ENCODE assay signal across 9 cellular contexts in genomic region chr11:119205080-119205479, GRCh38. TPM values are rescaled to one million over a fixed set of nuclear protein-coding genes. Genes with fewer than 3 reads are reported as not detected.
DNase-seq lines count a peak whose midpoint lies in the region; ATAC-seq and TF ChIP-seq lines count a peak whose summit lies in the region.
"Had no signal": no experiment of that assay in that cellular context is flagged by ENCODE, and none has a peak within 500 bp of the region (broad histone marks: within the 10 kb centered on the region; RNA-seq: fewer than 3 reads in every experiment).

No MANE protein-coding gene starts in this region.

- ATAC-seq in natural killer cell treated with Interleukin-12 subunit alpha and Interleukin-12 subunit beta and Interleukin-15 and Interleukin-18, amount 100 ng/mL, for 72 hours: no peak
- no peak for ATAC-seq in GM18867 (IDR thresholded peaks at IDR 0.05; ENCODE audit: unreplicated experiment)
- no peak for ATAC-seq in GM19395 (IDR thresholded peaks at IDR 0.05; ENCODE audit: unreplicated experiment)

- no peaks in the 10 kb centered on the region for H3K9me3 ChIP-seq in KOPT-K1 (ENCODE audit: insufficient read depth, low read length, poor library complexity, severe bottlenecking)
- H3K9me3 ChIP-seq: SJSA1 had no signal

- H3K36me3 Mint-ChIP-seq in brain: no peaks in the 10 kb centered on the region
- H3K36me3 Mint-ChIP-seq in natural killer cell treated with Interleukin-12 subunit alpha and Interleukin-12 subunit beta and Interleukin-15 and Interleukin-18, amount 100 ng/mL, for 72 hours: no peaks in the 10 kb centered on the region

- TF ChIP-seq CTCF in brain (conservative IDR thresholded peaks at IDR 0.05): no peak

- peak overlapping the region in 4 of 5 experiments; percentile 10 to 74 (median 61) for H3K27ac Mint-ChIP-seq in brain
- peak overlapping the region; percentile 16 to 92 for H3K27ac Mint-ChIP-seq in natural killer cell treated with Interleukin-12 subunit alpha and Interleukin-12 subunit beta and Interleukin-15 and Interleukin-18, amount 100 ng/mL, for 72 hours

- peak overlapping the region; percentile 73 to 90 (median 86) for H3K4me3 Mint-ChIP-seq in brain
- peak overlapping the region; percentile 95 for H3K4me3 Mint-ChIP-seq in natural killer cell treated with Interleukin-12 subunit alpha and Interleukin-12 subunit beta and Interleukin-15 and Interleukin-18, amount 100 ng/mL, for 72 hours

- H3K27me3 Mint-ChIP-seq in brain: peaks cover 9% of the 10 kb centered on the region
- H3K27me3 Mint-ChIP-seq in natural killer cell treated with Interleukin-12 subunit alpha and Interleukin-12 subunit beta and Interleukin-15 and Interleukin-18, amount 100 ng/mL, for 72 hours: no peaks in the 10 kb centered on the region

- H3K27ac ChIP-seq in KOPT-K1 (ENCODE audit: low read depth, low read length, poor library complexity, severe bottlenecking): peak overlapping the region; percentile 91
- H3K27ac ChIP-seq: SJSA1 had no signal

- H3K9me3 Mint-ChIP-seq in brain: no peaks in the 10 kb centered on the region
- no peaks in the 10 kb centered on the region for H3K9me3 Mint-ChIP-seq in natural killer cell treated with Interleukin-12 subunit alpha and Interleukin-12 subunit beta and Interleukin-15 and Interleukin-18, amount 100 ng/mL, for 72 hours

- DNase-seq in CD1c-positive myeloid dendritic cell (ENCODE audit: extremely low spot score) (peak; percentile 93), NCI-H2196 treated with DMSO at 0.1 percent for 48 hours (lab: John Stamatoyannopoulos, UW; ENCODE audit: unreplicated experiment) (no peak)
- no peak for DNase-seq in natural killer cell treated with Interleukin-12 subunit alpha and Interleukin-12 subunit beta and Interleukin-15 and Interleukin-18, amount 100 ng/mL, for 72 hours (ENCODE audit: low spot score)
- DNase-seq in activated CD8-positive, alpha-beta memory T cell treated with anti-CD3 and anti-CD28 coated beads, Interleukin-2, amount 50 U/mL, for 48 hours: no peak

- peaks cover 47% of the 10 kb centered on the region for H3K4me1 Mint-ChIP-seq in brain
- H3K4me1 Mint-ChIP-seq in natural killer cell treated with Interleukin-12 subunit alpha and Interleukin-12 subunit beta and Interleukin-15 and Interleukin-18, amount 100 ng/mL, for 72 hours (ENCODE audit: low read depth in 2 of 2): peaks cover 20 to 23% of the 10 kb centered on the region in 2 donors

- H3K36me3 ChIP-seq in KOPT-K1 (ENCODE audit: insufficient read depth, low read length): no peaks in the 10 kb centered on the region; the same call in 1 of the 2 replicates

RNA-seq across cellular contexts. Expression of gene CBL, which starts 1.1 kb away (rescaled TPM):
- polyA plus RNA-seq in brain (ENCODE audit: insufficient read depth, low read depth, low replicate concordance): 16.4 TPM
- total RNA-seq in natural killer cell treated with Interleukin-12 subunit alpha and Interleukin-12 subunit beta and Interleukin-15 and Interleukin-18, amount 100 ng/mL, for 72 hours: 10 to 100 TPM; 29.1 to 50.5 TPM

RNA-seq across cellular contexts. Expression of gene NHERF4, which starts 19.8 kb away (rescaled TPM):
- polyA plus RNA-seq in brain (ENCODE audit: insufficient read depth, low read depth, low replicate concordance): 0.49 TPM
- under 1 TPM in 1 of 2 donors, not detected in 1; 0.64 TPM for total RNA-seq in natural killer cell treated with Interleukin-12 subunit alpha and Interleukin-12 subunit beta and Interleukin-15 and Interleukin-18, amount 100 ng/mL, for 72 hours
- total RNA-seq: SJSA1 had no signal

RNA-seq across cellular contexts. Expression of gene NLRX1, which starts 36.6 kb away (rescaled TPM):
- 11.1 TPM for polyA plus RNA-seq in brain (ENCODE audit: insufficient read depth, low read depth, low replicate concordance)
- 10 to 100 TPM; 13.0 to 14.1 TPM for total RNA-seq in natural killer cell treated with Interleukin-12 subunit alpha and Interleukin-12 subunit beta and Interleukin-15 and Interleukin-18, amount 100 ng/mL, for 72 hours

RNA-seq across cellular contexts. Expression of gene ABCG4, which starts 56.2 kb away (rescaled TPM):
- 2.2 TPM for polyA plus RNA-seq in brain (ENCODE audit: insufficient read depth, low read depth, low replicate concordance)
- not detected for total RNA-seq in natural killer cell treated with Interleukin-12 subunit alpha and Interleukin-12 subunit beta and Interleukin-15 and Interleukin-18, amount 100 ng/mL, for 72 hours
